ENCODE assay signal across 10 cellular contexts in genomic region chr17:68955181-68955841, GRCh38. TPM values are rescaled to one million over a fixed set of nuclear protein-coding genes. Genes with fewer than 3 reads are reported as not detected.
DNase-seq lines count a peak whose midpoint lies in the region; ATAC-seq and TF ChIP-seq lines count a peak whose summit lies in the region.
"Had no signal": no experiment of that assay in that cellular context is flagged by ENCODE, and none has a peak within 500 bp of the region (broad histone marks: within the 10 kb centered on the region; RNA-seq: fewer than 3 reads in every experiment).

Gene ABCA8 (minus strand): TSS chr17:68955392. CDS start chr17:68942034, 13,358 bp downstream.

- H3K4me1 Mint-ChIP-seq in MCF 10A (ENCODE audit: insufficient read depth, unreplicated experiment) = no peaks in the 10 kb centered on the region
- H3K4me1 Mint-ChIP-seq in Calu3 (ENCODE audit: low read depth, unreplicated experiment) = no peaks in the 10 kb centered on the region
- H3K4me1 Mint-ChIP-seq in activated T-helper 2 cell treated with anti-CD3 and anti-CD28 coated beads, Interferon-gamma antibody, Interleukin-2, Interleukin-4, amounts not matched to agents 10 μg/mL and 5 μg/mL and 100 μg/mL, durations not matched to agents 14 hours and 24 hours and 36 hours (ENCODE audit: low read depth) = no peaks in the 10 kb centered on the region

- H3K4me3 ChIP-seq in mammary epithelial cell (replicated peaks in 1 of 3; ENCODE audit: insufficient read depth in 1 of 3, low read depth in 2 of 3, low read length in 3 of 3) (no peak within 1 kb of the TSS), ovary (peak within 1 kb of the TSS; percentile 44)

- no peak within 1 kb of the TSS for H3K9ac ChIP-seq in mammary epithelial cell (ENCODE audit: insufficient read depth, low read length)

- BruUV-seq in MCF 10A (replicated peaks; lab: Mats Ljungman, UMichigan) (no TSS peak), mammary epithelial cell (replicated peaks; lab: Mats Ljungman, UMichigan) (no TSS peak), Calu3 (replicated peaks; lab: Mats Ljungman, UMichigan) (no TSS peak)

- WGBS in mammary epithelial cell (ENCODE audit: low coverage, missing lambda C conversion rate) = 71% methylated on average over 4 of the region's 4 CpGs
- 5 to 18% (median 10%) methylated on average over 4 of the region's 4 CpGs for WGBS in ovary, 3 donors

- H3K36me3 Mint-ChIP-seq in MCF 10A (ENCODE audit: insufficient read depth, unreplicated experiment) (no peaks in the 10 kb centered on the region), Calu3 (ENCODE audit: insufficient read depth, unreplicated experiment) (no peaks in the 10 kb centered on the region)
- H3K36me3 Mint-ChIP-seq in activated T-helper 2 cell treated with anti-CD3 and anti-CD28 coated beads, Interferon-gamma antibody, Interleukin-2, Interleukin-4, amounts not matched to agents 10 μg/mL and 5 μg/mL and 100 μg/mL, durations not matched to agents 14 hours and 24 hours and 36 hours (ENCODE audit: low read depth) = no peaks in the 10 kb centered on the region

- no peaks in the 10 kb centered on the region for H3K79me2 ChIP-seq in mammary epithelial cell (ENCODE audit: insufficient read depth, low read length)

- H2AFZ ChIP-seq in mammary epithelial cell (ENCODE audit: low read depth, low read length) = no peak within 1 kb of the TSS

- H3K4me1 ChIP-seq in mammary epithelial cell (ENCODE audit: insufficient read depth, low read length) (no peaks in the 10 kb centered on the region), ovary (ENCODE audit: insufficient read depth) (peaks cover 2% of the 10 kb centered on the region)

- H3K27ac Mint-ChIP-seq in MCF 10A (ENCODE audit: low read depth, unreplicated experiment) (peak within 1 kb of the TSS; percentile 70), Calu3 (ENCODE audit: unreplicated experiment) (no peak within 1 kb of the TSS)
- H3K27ac Mint-ChIP-seq in activated T-helper 2 cell treated with anti-CD3 and anti-CD28 coated beads, Interferon-gamma antibody, Interleukin-2, Interleukin-4, amounts not matched to agents 10 μg/mL and 5 μg/mL and 100 μg/mL, durations not matched to agents 14 hours and 24 hours and 36 hours = no peak within 1 kb of the TSS

- no peaks in the 10 kb centered on the region for H3K36me3 ChIP-seq in mammary epithelial cell (ENCODE audit: insufficient read depth, low read length)
- H3K36me3 ChIP-seq in ovary = no peaks in the 10 kb centered on the region

- H3K27me3 ChIP-seq in mammary epithelial cell (ENCODE audit: insufficient read depth, low read length) (no peaks in the 10 kb centered on the region), ovary (no peaks in the 10 kb centered on the region)

- H4K20me1 ChIP-seq in mammary epithelial cell (ENCODE audit: insufficient read depth, low read length) = no peaks in the 10 kb centered on the region

- intact Hi-C loops in MCF 10A (cut with micrococcal nuclease) (no loop called here), mammary epithelial cell (cut with micrococcal nuclease) (no loop called here), cardiac septum (cut with DNase I) (no loop called here), ovary (cut with DNase I) (no loop called here), Calu3 (cut with micrococcal nuclease; ENCODE audit: unreplicated experiment) (no loop called here)
- intact Hi-C loops in activated T-helper 2 cell treated with anti-CD3 and anti-CD28 coated beads, Interferon-gamma antibody, Interleukin-2, Interleukin-4, amounts not matched to agents 10 μg/mL and 5 μg/mL and 100 μg/mL, durations not matched to agents 14 hours and 24 hours and 36 hours (cut with micrococcal nuclease) = no loop called here

- TF ChIP-seq EP300 in ovary (IDR thresholded peaks at IDR 0.05) = no peak

- dilution Hi-C loops in mammary epithelial cell (cut with HindIII; ENCODE audit: low sequenced_read_pairs) = no loop called here

- no peak for TF ChIP-seq POLR2A in ovary (IDR thresholded peaks at IDR 0.05)

- ATAC-seq in GM19023 (IDR thresholded peaks at IDR 0.05; ENCODE audit: unreplicated experiment) = no peak

- H3K9me3 Mint-ChIP-seq in MCF 10A (ENCODE audit: unreplicated experiment) (no peaks in the 10 kb centered on the region), Calu3 (ENCODE audit: low read depth, unreplicated experiment) (no peaks in the 10 kb centered on the region)
- no peaks in the 10 kb centered on the region for H3K9me3 Mint-ChIP-seq in activated T-helper 2 cell treated with anti-CD3 and anti-CD28 coated beads, Interferon-gamma antibody, Interleukin-2, Interleukin-4, amounts not matched to agents 10 μg/mL and 5 μg/mL and 100 μg/mL, durations not matched to agents 14 hours and 24 hours and 36 hours

- CTCF ChIA-PET in MCF 10A (lab: Yijun Ruan, JAX) = interaction anchor here (0.7 kb wide), 2 partner anchors 153 to 183 kb away, joined by 3 read pairs; no protein-coding TSS in a partner anchor
- CTCF ChIA-PET in mammary epithelial cell (lab: Charles Lee; ENCODE audit: low non-redundant PET) = no interaction called here
- CTCF ChIA-PET in Calu3 (lab: Charles Lee) = no interaction called here

- H3K27ac ChIP-seq in mammary epithelial cell (ENCODE audit: insufficient read depth, low read depth, low read length) = no peak within 1 kb of the TSS
- H3K27ac ChIP-seq in ovary = peak within 1 kb of the TSS in 1 of 2 donors; percentile 28

- H3K9me3 ChIP-seq in mammary epithelial cell (replicated peaks; ENCODE audit: insufficient read depth, low read length) (no peaks in the 10 kb centered on the region), ovary (no peaks in the 10 kb centered on the region)

- in situ Hi-C loops in mammary epithelial cell (cut with MboI; ENCODE audit: low sequenced_read_pairs in 2 of 2) = no loop called here

- TF ChIP-seq CTCF in MCF 10A (IDR thresholded peaks at IDR 0.05; ENCODE audit: unreplicated experiment) (no peak), mammary epithelial cell (conservative IDR thresholded peaks at IDR 0.05 in 1 of 2, IDR thresholded peaks at IDR 0.05 in 1 of 2; ENCODE audit: extremely low read depth in 1 of 2, insufficient read depth in 1 of 2, low read depth in 1 of 2, low read length in 2 of 2) (no peak), ovary (IDR thresholded peaks at IDR 0.05) (no peak), Calu3 (IDR thresholded peaks at IDR 0.05; ENCODE audit: unreplicated experiment) (no peak)

- no peaks in the 10 kb centered on the region for H3K27me3 Mint-ChIP-seq in MCF 10A (ENCODE audit: insufficient read depth, unreplicated experiment)
- no peaks in the 10 kb centered on the region for H3K27me3 Mint-ChIP-seq in Calu3 (ENCODE audit: unreplicated experiment)
- H3K27me3 Mint-ChIP-seq in activated T-helper 2 cell treated with anti-CD3 and anti-CD28 coated beads, Interferon-gamma antibody, Interleukin-2, Interleukin-4, amounts not matched to agents 10 μg/mL and 5 μg/mL and 100 μg/mL, durations not matched to agents 14 hours and 24 hours and 36 hours (ENCODE audit: low read depth) = no peaks in the 10 kb centered on the region

- H3K4me3 Mint-ChIP-seq in MCF 10A (ENCODE audit: unreplicated experiment) (peak within 1 kb of the TSS; percentile 14), Calu3 (ENCODE audit: low read depth, unreplicated experiment) (no peak within 1 kb of the TSS)
- H3K4me3 Mint-ChIP-seq in activated T-helper 2 cell treated with anti-CD3 and anti-CD28 coated beads, Interferon-gamma antibody, Interleukin-2, Interleukin-4, amounts not matched to agents 10 μg/mL and 5 μg/mL and 100 μg/mL, durations not matched to agents 14 hours and 24 hours and 36 hours (ENCODE audit: low read depth) = no peak within 1 kb of the TSS

- DNase-seq in MCF 10A (ENCODE audit: unreplicated experiment) (peak; percentile 16), mammary epithelial cell (no peak), cardiac septum (ENCODE audit: low spot score) (no peak), ovary (peak in 4 of 5 donors; percentile 27 to 56 (median 44)), Calu3 (no peak), germinal center (ENCODE audit: low spot score) (no peak)
- DNase-seq in activated T-helper 2 cell treated with anti-CD3 and anti-CD28 coated beads, Interferon-gamma antibody, Interleukin-2, Interleukin-4, amounts not matched to agents 10 μg/mL and 5 μg/mL and 100 μg/mL, durations not matched to agents 14 hours and 24 hours and 36 hours (ENCODE audit: low spot score) = no peak
- DNase-seq: stimulated activated CD4-positive, alpha-beta T cell treated with anti-CD3 and anti-CD28 coated beads, Interleukin-15, amount 100 ng/mL, for 24 hours had no signal

- H3K4me2 ChIP-seq in mammary epithelial cell (ENCODE audit: insufficient read depth, low read depth, low read length) = no peak within 1 kb of the TSS

- POLR2A ChIA-PET in MCF 10A (lab: Yijun Ruan, JAX) = interaction anchor here (0.6 to 0.8 kb wide), 4 partner anchors 10 to 441 kb away, joined by 3 to 6 read pairs (median 4); no protein-coding TSS in a partner anchor

RNA-seq across cellular contexts. Expression of gene ABCA8, which starts in this region (rescaled TPM):
- total RNA-seq in MCF 10A (2022) (0.81 and 1.5 TPM in 2 replicates), mammary epithelial cell (under 1 TPM in 1 of 2 donors, not detected in 1; under 0.01 TPM), cardiac septum (25.4 TPM), ovary (100 to 1,000 TPM in 4 of 7 donors, 10 to 100 TPM in 3; 84.4 to 218 (median 110) TPM), Calu3 (2022) (not detected in 2 replicates)
- polyA plus RNA-seq in mammary epithelial cell (not detected), ovary (10 to 100 TPM; 69.2 to 78.0 TPM)
- polyA minus RNA-seq in mammary epithelial cell = not detected
- total RNA-seq in activated T-helper 2 cell treated with anti-CD3 and anti-CD28 coated beads, Interferon-gamma antibody, Interleukin-2, Interleukin-4, amounts not matched to agents 10 μg/mL and 5 μg/mL and 100 μg/mL, durations not matched to agents 14 hours and 24 hours and 36 hours = not detected in 2 replicates
- total RNA-seq: T-helper 2 cell treated with Interferon-gamma antibody and Interleukin-4, amounts not matched to agents 100 ng/mL and 5 ng/mL, for 36 hours had no signal

Comparison
In these comparisons a context has a peak if more than half of its experiments do, and no peak if none do; other contexts are left out.
1. RNA of gene ABCA8 (total RNA-seq): 84.4 to 218 TPM in ovary and 25.4 TPM in cardiac septum (single experiment); 0.81 to 1.5 TPM in MCF 10A, under 0.01 TPM in mammary epithelial cell, not detected in Calu3 and not detected in activated T-helper 2 cell treated with anti-CD3 and anti-CD28 coated beads, Interferon-gamma antibody, Interleukin-2, Interleukin-4, amounts not matched to agents 10 μg/mL and 5 μg/mL and 100 μg/mL, durations not matched to agents 14 hours and 24 hours and 36 hours; every median in the first group is over 10 times any median in the second.
2. RNA of gene ABCA8 (polyA plus RNA-seq): 69.2 to 78.0 TPM in ovary; not detected in mammary epithelial cell (single experiment); every median in the first group is over 10 times any median in the second.
3. DNase-seq: peak in MCF 10A (single experiment) and ovary (4 of 5); none in mammary epithelial cell (single experiment), cardiac septum (single experiment), Calu3 (single experiment), germinal center (single experiment) and activated T-helper 2 cell treated with anti-CD3 and anti-CD28 coated beads, Interferon-gamma antibody, Interleukin-2, Interleukin-4, amounts not matched to agents 10 μg/mL and 5 μg/mL and 100 μg/mL, durations not matched to agents 14 hours and 24 hours and 36 hours (single experiment).